24 cellular contexts compared by ENCODE assay signal in the genomic region with DNA sequence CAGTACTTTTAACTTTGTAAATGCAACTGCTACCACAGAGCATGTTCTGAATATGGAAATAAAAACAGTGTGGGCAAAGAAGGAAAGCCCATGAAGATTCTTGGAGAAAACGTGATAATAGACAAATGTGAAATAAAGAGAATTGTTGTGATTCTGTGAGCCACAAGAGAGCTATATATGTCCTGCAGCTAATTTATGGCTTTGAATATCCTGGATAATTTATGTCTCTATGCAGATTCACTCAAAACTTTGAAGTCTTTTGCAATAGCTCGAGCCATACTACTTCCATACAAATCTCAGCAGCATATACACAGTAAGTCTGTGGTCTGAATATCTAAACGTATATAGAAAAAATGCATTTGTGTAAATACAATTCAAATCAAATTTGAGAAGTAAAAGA.
DNase-seq lines count a peak whose midpoint lies in the region; TF ChIP-seq lines count a peak whose summit lies in the region.
"Had no signal": no experiment of that assay in that cellular context is flagged by ENCODE, and none has a peak within 500 bp of the region (broad histone marks: within the 10 kb centered on the region; RNA-seq: fewer than 3 reads in every experiment).

No MANE protein-coding gene starts in this region.

- H3K36me3 ChIP-seq in DOHH2 (ENCODE audit: control insufficient read depth, low read length), result no peaks in the 10 kb centered on the region
- no peaks in the 10 kb centered on the region for H3K36me3 ChIP-seq in neural cell (ENCODE audit: insufficient read depth, low read length)
- H3K36me3 ChIP-seq: ascending aorta, BLaER1, upper lobe of left lung had no signal

- H2AFZ ChIP-seq in neural cell (ENCODE audit: low read depth, low read length), result no peak overlapping the region

- peak; percentile 20 for DNase-seq in NCI-H2227 (lab: John Stamatoyannopoulos, UW; ENCODE audit: unreplicated experiment)
- peak; percentile 27 for DNase-seq in amniotic epithelial cell (ENCODE audit: low read depth)
- DNase-seq in RKO (ENCODE audit: low spot score), result no peak
- no peak for DNase-seq in NCI-H510A treated with DMSO at 0.1 percent for 48 hours (lab: John Stamatoyannopoulos, UW)
- no peak for DNase-seq in dermis blood vessel endothelial cell
- no peak for DNase-seq in endothelial cell (ENCODE audit: low spot score)
- DNase-seq: activated CD8-positive, alpha-beta T cell treated with anti-CD3 and anti-CD28 coated beads, Interleukin-2, amount 10 ng/mL, durations not matched to agents 7 days and 5 days; cortex of kidney; left ventricle myocardium superior; naive thymus-derived CD4-positive, alpha-beta T cell; NCI-H2107; NCI-H524 treated with DMSO at 0.1 percent for 48 hours; right cardiac atrium; RPMI8226; stimulated activated CD4-positive, alpha-beta T cell treated with anti-CD3 and anti-CD28 coated beads, Interleukin-4, amount 100 ng/mL, for 24 hours; substantia nigra; T-helper 2 cell; upper lobe of left lung had no signal

- H3K9ac ChIP-seq in neural cell (ENCODE audit: low read length), result peak overlapping the region; percentile 46
- H3K9ac ChIP-seq: BLaER1 had no signal

- H3F3A ChIP-seq in DOHH2 (ENCODE audit: control insufficient read depth, insufficient read depth), result no peaks in the 10 kb centered on the region
- H3F3A ChIP-seq in neural cell (ENCODE audit: insufficient read depth, low read length, poor library complexity, severe bottlenecking), result peaks cover 9% of the 10 kb centered on the region

- H3K27ac Mint-ChIP-seq in endothelial cell (ENCODE audit: unreplicated experiment), result no peak overlapping the region
- H3K27ac Mint-ChIP-seq: activated CD8-positive, alpha-beta T cell treated with anti-CD3 and anti-CD28 coated beads, Interleukin-2, amount 10 ng/mL, durations not matched to agents 7 days and 5 days; activated naive CD8-positive, alpha-beta T cell; naive thymus-derived CD4-positive, alpha-beta T cell; stimulated activated memory B cell treated with anti-CD40 and anti-IgM and Interleukin-4, amounts not matched to agents 10 μg/mL and 1 μg/mL and 100 μg/mL, for 72 hours had no signal

- no peaks in the 10 kb centered on the region for H3K79me2 ChIP-seq in DOHH2 (ENCODE audit: control insufficient read depth, low read length)
- H3K79me2 ChIP-seq in neural cell (replicated peaks; ENCODE audit: insufficient read depth, low read length), result peaks cover 90% of the 10 kb centered on the region

- H3K27me3 ChIP-seq in DOHH2 (ENCODE audit: control insufficient read depth, low read length) (no peaks in the 10 kb centered on the region), neural cell (ENCODE audit: insufficient read depth, low read depth, low read length) (no peaks in the 10 kb centered on the region)
- H3K27me3 ChIP-seq: ascending aorta, BLaER1, upper lobe of left lung had no signal

- H3K4me1 ChIP-seq in DOHH2 (ENCODE audit: control insufficient read depth, low read length), result peaks cover 33% of the 10 kb centered on the region
- H3K4me1 ChIP-seq: ascending aorta, BLaER1 had no signal

- H3K4me3 Mint-ChIP-seq in endothelial cell (ENCODE audit: unreplicated experiment), result no peak overlapping the region
- H3K4me3 Mint-ChIP-seq: activated CD8-positive, alpha-beta T cell treated with anti-CD3 and anti-CD28 coated beads, Interleukin-2, amount 10 ng/mL, durations not matched to agents 7 days and 5 days; activated naive CD8-positive, alpha-beta T cell; naive thymus-derived CD4-positive, alpha-beta T cell; stimulated activated memory B cell treated with anti-CD40 and anti-IgM and Interleukin-4, amounts not matched to agents 10 μg/mL and 1 μg/mL and 100 μg/mL, for 72 hours had no signal

- H3K27me3 Mint-ChIP-seq in endothelial cell (ENCODE audit: unreplicated experiment), result no peaks in the 10 kb centered on the region

- H3K4me2 ChIP-seq in DOHH2 (ENCODE audit: low read length), result peak overlapping the region; percentile 5
- H3K4me2 ChIP-seq in neural cell (ENCODE audit: low read length), result peak overlapping the region; percentile 71
- H3K4me2 ChIP-seq: BLaER1 had no signal

- H3K9me2 ChIP-seq in DOHH2 (replicated peaks; ENCODE audit: control insufficient read depth, low read length), result no peaks in the 10 kb centered on the region
- no peaks in the 10 kb centered on the region for H3K9me2 ChIP-seq in neural cell (ENCODE audit: insufficient read depth, low read length)

- H3K4me3 ChIP-seq in DOHH2 (ENCODE audit: low read length) (no peak overlapping the region), neural cell (ENCODE audit: low read length) (peak overlapping the region; percentile 71)
- H3K4me3 ChIP-seq: ascending aorta, BLaER1, upper lobe of left lung had no signal

- H3K27ac ChIP-seq in DOHH2 (ENCODE audit: low read depth, low read length) (no peak overlapping the region), neural cell (ENCODE audit: low read length) (peak overlapping the region; percentile 93)
- H3K27ac ChIP-seq: ascending aorta, BLaER1, upper lobe of left lung had no signal

- no peaks in the 10 kb centered on the region for H3K9me3 Mint-ChIP-seq in endothelial cell (ENCODE audit: unreplicated experiment)
- H3K9me3 Mint-ChIP-seq: naive thymus-derived CD4-positive, alpha-beta T cell; stimulated activated memory B cell treated with anti-CD40 and anti-IgM and Interleukin-4, amounts not matched to agents 10 μg/mL and 1 μg/mL and 100 μg/mL, for 72 hours had no signal

- peaks cover 18% of the 10 kb centered on the region for H3K4me1 Mint-ChIP-seq in endothelial cell (ENCODE audit: unreplicated experiment)
- H3K4me1 Mint-ChIP-seq: naive thymus-derived CD4-positive, alpha-beta T cell had no signal

- H3K36me3 Mint-ChIP-seq in endothelial cell (ENCODE audit: low read depth, unreplicated experiment), result no peaks in the 10 kb centered on the region
- H3K36me3 Mint-ChIP-seq: activated naive CD8-positive, alpha-beta T cell; naive thymus-derived CD4-positive, alpha-beta T cell; stimulated activated memory B cell treated with anti-CD40 and anti-IgM and Interleukin-4, amounts not matched to agents 10 μg/mL and 1 μg/mL and 100 μg/mL, for 72 hours had no signal

- H3K9me3 ChIP-seq in DOHH2 (ENCODE audit: control insufficient read depth, insufficient read depth, low read length) (peaks cover 4% of the 10 kb centered on the region; the same call in 1 of the 2 replicates), neural cell (ENCODE audit: low read length) (no peaks in the 10 kb centered on the region)
- H3K9me3 ChIP-seq: ascending aorta, BLaER1, upper lobe of left lung had no signal

- TF ChIP-seq CTCF in DOHH2 (IDR thresholded peaks at IDR 0.05; ENCODE audit: low read depth, low read length, poor library complexity, severe bottlenecking) (no peak), neural cell (IDR thresholded peaks at IDR 0.05; ENCODE audit: poor library complexity, severe bottlenecking) (no peak), endothelial cell (IDR thresholded peaks at IDR 0.05; ENCODE audit: unreplicated experiment) (no peak)

- H4K20me1 ChIP-seq in DOHH2 (ENCODE audit: control insufficient read depth, insufficient read depth, low read depth, low read length), result no peaks in the 10 kb centered on the region
- no peaks in the 10 kb centered on the region for H4K20me1 ChIP-seq in neural cell (ENCODE audit: insufficient read depth)
- H4K20me1 ChIP-seq: BLaER1 had no signal

- TF ChIP-seq EP300 in neural cell (conservative IDR thresholded peaks at IDR 0.05; ENCODE audit: poor library complexity, severe bottlenecking), result no peak

- TF ChIP-seq RAD21 in neural cell (conservative IDR thresholded peaks at IDR 0.05), result no peak

TF ChIP-seq in neural cell, 6 proteins besides CTCF, POLR2A, EP300 and RAD21:
- TF ChIP-seq REST (IDR thresholded peaks at IDR 0.05; ENCODE audit: borderline replicate concordance) (peak; percentile 27), TAF1 (IDR thresholded peaks at IDR 0.05; ENCODE audit: low read depth) (no peak)
TF ChIP-seq in neural cell: peak in this region for 1.

Comparison
In these comparisons a context has a peak if more than half of its experiments do, and no peak if none do; other contexts are left out.
1. DNase-seq: peak in NCI-H2227 (single experiment) and amniotic epithelial cell (single experiment); none in RKO (single experiment), NCI-H510A treated with DMSO at 0.1 percent for 48 hours (single experiment), dermis blood vessel endothelial cell (single experiment) and endothelial cell (single experiment).